8 cellular contexts compared by ENCODE assay signal in the genomic region with DNA sequence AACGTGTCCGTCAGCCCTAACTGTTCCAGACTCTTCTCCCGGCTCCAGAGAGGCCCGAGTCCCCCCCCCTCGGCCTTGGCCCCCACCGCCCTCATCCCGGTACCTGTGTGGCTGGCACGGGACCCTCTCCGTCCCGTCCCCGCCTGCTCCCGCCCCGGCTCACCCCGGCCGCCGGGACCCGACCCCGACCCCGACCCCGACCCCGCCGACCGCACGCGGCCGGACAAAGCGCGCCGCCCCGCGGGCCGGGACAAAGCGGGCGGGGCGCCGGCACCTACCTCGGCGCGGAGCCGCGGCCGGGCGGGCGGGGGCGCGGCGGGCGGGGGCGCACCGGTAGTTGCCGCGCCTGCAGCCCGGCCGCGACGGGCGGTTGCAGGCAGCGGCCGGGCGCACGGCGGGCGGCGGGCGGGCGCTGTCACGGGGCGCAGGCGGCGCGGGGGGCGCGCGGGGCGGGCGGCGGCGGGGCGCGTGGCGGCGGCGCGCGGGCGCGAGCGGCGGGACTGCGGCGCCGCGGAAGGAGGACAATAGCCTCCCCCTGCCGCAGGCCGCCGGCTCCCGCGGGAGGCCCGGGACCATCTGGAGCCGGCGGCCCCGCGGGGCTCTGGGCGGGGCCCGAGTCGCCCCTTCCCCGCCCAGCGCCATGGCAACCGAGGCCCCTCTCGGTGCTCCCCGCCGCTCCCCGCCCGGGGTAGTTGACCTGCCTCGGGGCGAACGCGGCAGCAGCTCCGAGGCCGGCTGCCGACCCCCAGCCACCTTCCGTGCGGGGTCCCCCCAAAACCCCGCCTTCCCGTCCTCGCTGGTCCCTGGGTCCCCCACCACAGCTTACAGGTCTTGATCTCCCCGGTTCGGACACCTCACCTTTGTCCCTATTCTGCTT.
DNase-seq lines count a peak whose midpoint lies in the region; TF ChIP-seq lines count a peak whose summit lies in the region.

No MANE protein-coding gene starts in this region.

- CTCF ChIA-PET in activated naive CD4-positive, alpha-beta T cell treated with anti-CD3 and anti-CD28 coated beads, Interleukin-2, amount 10 ng/mL, durations not matched to agents 7 days and 5 days (lab: Charles Lee) = no interaction called here

- no peak; the same call in 1 of the 2 replicates for TF ChIP-seq CTCF in VCaP (conservative IDR thresholded peaks at IDR 0.05)

- H3K4me1 Mint-ChIP-seq in activated naive CD4-positive, alpha-beta T cell treated with anti-CD3 and anti-CD28 coated beads, Interleukin-2, amount 10 ng/mL, durations not matched to agents 7 days and 5 days = peaks cover 18% of the 10 kb centered on the region

- H3K36me3 Mint-ChIP-seq in activated naive CD4-positive, alpha-beta T cell treated with anti-CD3 and anti-CD28 coated beads, Interleukin-2, amount 10 ng/mL, durations not matched to agents 7 days and 5 days = peaks cover 3% of the 10 kb centered on the region

- H3K4me3 ChIP-seq in skeletal muscle cell (ENCODE audit: low read depth, low read length) = peak overlapping the region; percentile 48

- peak overlapping the region; percentile 35 for H3K27ac Mint-ChIP-seq in activated naive CD4-positive, alpha-beta T cell treated with anti-CD3 and anti-CD28 coated beads, Interleukin-2, amount 10 ng/mL, durations not matched to agents 7 days and 5 days

- H3K27me3 Mint-ChIP-seq in activated naive CD4-positive, alpha-beta T cell treated with anti-CD3 and anti-CD28 coated beads, Interleukin-2, amount 10 ng/mL, durations not matched to agents 7 days and 5 days = peaks cover 91% of the 10 kb centered on the region

- no peaks in the 10 kb centered on the region for H3K9me3 Mint-ChIP-seq in activated naive CD4-positive, alpha-beta T cell treated with anti-CD3 and anti-CD28 coated beads, Interleukin-2, amount 10 ng/mL, durations not matched to agents 7 days and 5 days

- H3K27ac ChIP-seq in VCaP = peak overlapping the region; percentile 94

- DNase-seq in activated naive CD4-positive, alpha-beta T cell treated with anti-CD3 and anti-CD28 coated beads, Interleukin-2, amount 10 ng/mL, durations not matched to agents 7 days and 5 days = no peak
- DNase-seq in activated naive CD4-positive, alpha-beta T cell treated with anti-CD3 and anti-CD28 coated beads, Interleukin-2, amount 50 U/mL, for 16 hours = no peak
- DNase-seq in germinal center (ENCODE audit: low spot score) (peak; percentile 33), skeletal muscle cell (ENCODE audit: low read depth) (no peak), NK-92 (lab: John Stamatoyannopoulos, UW; ENCODE audit: unreplicated experiment) (no peak), NCI-H446 treated with DMSO at 0.1 percent for 48 hours (lab: John Stamatoyannopoulos, UW) (no peak), NCI-H524 treated with DMSO at 0.1 percent for 48 hours (lab: John Stamatoyannopoulos, UW) (no peak)

- H3K4me3 Mint-ChIP-seq in activated naive CD4-positive, alpha-beta T cell treated with anti-CD3 and anti-CD28 coated beads, Interleukin-2, amount 10 ng/mL, durations not matched to agents 7 days and 5 days = peak overlapping the region; percentile 69
